Comparison of ENCODE assay signal across 8 cellular contexts in genomic region chr2:219598308-219599078, GRCh38. TPM values are rescaled to one million over a fixed set of nuclear protein-coding genes. Genes with fewer than 3 reads are reported as not detected.
DNase-seq lines count a peak whose midpoint lies in the region; ATAC-seq and TF ChIP-seq lines count a peak whose summit lies in the region.

No MANE protein-coding gene starts in this region.

- DNase-seq in NCI-H69 (lab: John Stamatoyannopoulos, UW) (peak; percentile 25), endodermal cell (no peak), trophoblast cell (no peak), MV-4-11 (lab: John Stamatoyannopoulos, UW) (no peak), islet precursor cell (no peak)

- peak overlapping the region; percentile 82 for H2AFZ ChIP-seq in trophoblast cell (ENCODE audit: insufficient read depth, low read length, poor library complexity)

- H3K4ac ChIP-seq in trophoblast cell (ENCODE audit: low read depth, low read length): peak overlapping the region; percentile 31

- no peak for TF ChIP-seq CTCF in endodermal cell (conservative IDR thresholded peaks at IDR 0.05)

- H3K9ac ChIP-seq in endodermal cell (ENCODE audit: extremely low read depth, low read length, poor library complexity, severe bottlenecking) (peak overlapping the region; percentile 75), trophoblast cell (ENCODE audit: low read length) (no peak overlapping the region)

- H4K8ac ChIP-seq in trophoblast cell (ENCODE audit: low read depth, low read length): peak overlapping the region; percentile 84

- no peak overlapping the region for H3K14ac ChIP-seq in trophoblast cell (ENCODE audit: low read length)

- peak overlapping the region; percentile 66 for H4K12ac ChIP-seq in trophoblast cell (ENCODE audit: low read depth, low read length)

- peaks cover 11% of the 10 kb centered on the region for H3K4me1 Mint-ChIP-seq in endodermal cell

- no peak for ATAC-seq in HG02798 (IDR thresholded peaks at IDR 0.05; ENCODE audit: poor library complexity, unreplicated experiment)
- no peak for ATAC-seq in GM21717 (IDR thresholded peaks at IDR 0.05; ENCODE audit: unreplicated experiment)

- H2BK120ac ChIP-seq in trophoblast cell (ENCODE audit: insufficient read depth, low read length, poor library complexity): peak overlapping the region; percentile 62

- H2BK12ac ChIP-seq in trophoblast cell (ENCODE audit: low read length): no peak overlapping the region

- H3K9me3 Mint-ChIP-seq in endodermal cell: no peaks in the 10 kb centered on the region

- H3K23ac ChIP-seq in trophoblast cell (ENCODE audit: low read length): no peak overlapping the region

- H3K79me1 ChIP-seq in trophoblast cell (ENCODE audit: low read length): peaks cover 18% of the 10 kb centered on the region

- H2BK5ac ChIP-seq in trophoblast cell (ENCODE audit: low read depth, low read length, poor library complexity): peak overlapping the region; percentile 15

- peaks cover 8% of the 10 kb centered on the region for H3K79me2 ChIP-seq in trophoblast cell (ENCODE audit: control insufficient read depth, insufficient read depth, low read length, poor library complexity)

- H3K4me1 ChIP-seq in endodermal cell (ENCODE audit: control insufficient read depth, insufficient read depth, low read length): peaks cover 4% of the 10 kb centered on the region
- peaks cover 6 to 17% of the 10 kb centered on the region in 2 experiments for H3K4me1 ChIP-seq in trophoblast cell (ENCODE audit: control insufficient read depth in 1 of 2, insufficient read depth in 2 of 2, low read length in 2 of 2)

- H3K36me3 ChIP-seq in endodermal cell (ENCODE audit: control insufficient read depth, insufficient read depth, low read length): no peaks in the 10 kb centered on the region
- peaks cover 7 to 16% of the 10 kb centered on the region in 2 experiments for H3K36me3 ChIP-seq in trophoblast cell (ENCODE audit: control insufficient read depth in 1 of 2, insufficient read depth in 2 of 2, low read length in 2 of 2)

- H3K4me3 Mint-ChIP-seq in endodermal cell: peak overlapping the region; percentile 91

- peak overlapping the region; percentile 80 for H3K4me2 ChIP-seq in trophoblast cell (ENCODE audit: low read length)

- H3K36me3 Mint-ChIP-seq in endodermal cell (ENCODE audit: low read depth): peaks cover 10% of the 10 kb centered on the region

- H3K27me3 Mint-ChIP-seq in endodermal cell (ENCODE audit: insufficient read depth): no peaks in the 10 kb centered on the region

- H3K4me3 ChIP-seq in GM08714 (ENCODE audit: low read length): peak overlapping the region; percentile 83
- H3K4me3 ChIP-seq in endodermal cell (ENCODE audit: low read length): peak overlapping the region; percentile 90
- H3K4me3 ChIP-seq in trophoblast cell (ENCODE audit: low read depth, low read length): peak overlapping the region; percentile 66

- no peaks in the 10 kb centered on the region for H3K27me3 ChIP-seq in endodermal cell (ENCODE audit: control insufficient read depth, insufficient read depth, low read length, poor library complexity, severe bottlenecking)
- H3K27me3 ChIP-seq in trophoblast cell (ENCODE audit: insufficient read depth, low read length): no peaks in the 10 kb centered on the region

- H3K9me3 ChIP-seq in endodermal cell (ENCODE audit: control insufficient read depth, low read length) (no peaks in the 10 kb centered on the region), trophoblast cell (ENCODE audit: insufficient read depth, low read depth, low read length) (no peaks in the 10 kb centered on the region)

- H3K27ac ChIP-seq in endodermal cell (ENCODE audit: low read depth, low read length): no peak overlapping the region
- H3K27ac ChIP-seq in trophoblast cell (ENCODE audit: low read depth, low read length): peak overlapping the region; percentile 63

- peak overlapping the region; percentile 72 for H4K91ac ChIP-seq in trophoblast cell (ENCODE audit: low read depth, low read length)

- no peak overlapping the region for H2AK5ac ChIP-seq in trophoblast cell (ENCODE audit: low read length)

- WGBS in endodermal cell (ENCODE audit: insufficient coverage in 1 of 2, insufficient read length in 1 of 2), 2 experiments: 38 to 48% methylated on average over 7 to 9 of the region's 9 CpGs
- WGBS in trophoblast cell (ENCODE audit: extremely low coverage, insufficient coverage, insufficient read length): no CpG with 5 or more reads among the region's 9 CpGs

- H3K18ac ChIP-seq in trophoblast cell (ENCODE audit: low read length): peak overlapping the region; percentile 50

- H3K27ac Mint-ChIP-seq in endodermal cell: peak overlapping the region; percentile 99

RNA-seq across cellular contexts. Expression of gene STK11IP, which starts 0.8 kb away (rescaled TPM):
- total RNA-seq in endodermal cell: 10 to 100 TPM; 27.3 to 31.1 TPM
- polyA plus RNA-seq in endodermal cell (2013, experiment 1 of 2): 36.2 TPM
- polyA plus RNA-seq in endodermal cell (2013, experiment 2 of 2): 29.6 TPM
- polyA plus RNA-seq in trophoblast cell (2013): 19.1 and 19.7 TPM in 2 replicates

RNA-seq across cellular contexts. Expression of gene INHA, which starts 26.4 kb away (rescaled TPM):
- 1 to 10 TPM in 1 of 2 donors, under 1 TPM in 1; 0.48 to 1.5 TPM for total RNA-seq in endodermal cell
- polyA plus RNA-seq in endodermal cell (2013, experiment 1 of 2): 0.61 TPM
- polyA plus RNA-seq in endodermal cell (2013, experiment 2 of 2): 0.75 TPM
- polyA plus RNA-seq in trophoblast cell (2013): 24.7 and 27.9 TPM in 2 replicates

RNA-seq across cellular contexts. Expression of gene OBSL1, which starts 27.2 kb away (rescaled TPM):
- 100 to 1,000 TPM; 156 to 162 TPM for total RNA-seq in endodermal cell
- polyA plus RNA-seq in endodermal cell (2013, experiment 1 of 2): 93.4 TPM
- 95.4 TPM for polyA plus RNA-seq in endodermal cell (2013, experiment 2 of 2)
- 155 and 158 TPM in 2 replicates for polyA plus RNA-seq in trophoblast cell (2013)

RNA-seq across cellular contexts. Expression of gene SLC4A3, which starts 28.9 kb away (rescaled TPM):
- 10 to 100 TPM; 13.4 to 20.2 TPM for total RNA-seq in endodermal cell
- polyA plus RNA-seq in endodermal cell (2013, experiment 1 of 2): 8.0 TPM
- 5.3 TPM for polyA plus RNA-seq in endodermal cell (2013, experiment 2 of 2)
- polyA plus RNA-seq in trophoblast cell (2013): 8.9 and 9.4 TPM in 2 replicates

RNA-seq across cellular contexts. Expression of gene TMEM198, which starts 54.7 kb away (rescaled TPM):
- total RNA-seq in endodermal cell: 1 to 10 TPM; 2.6 to 3.9 TPM
- 9.6 TPM for polyA plus RNA-seq in endodermal cell (2013, experiment 1 of 2)
- polyA plus RNA-seq in endodermal cell (2013, experiment 2 of 2): 5.3 TPM
- 5.0 and 5.5 TPM in 2 replicates for polyA plus RNA-seq in trophoblast cell (2013)
